8 cellular contexts compared by ENCODE assay signal in the genomic region with DNA sequence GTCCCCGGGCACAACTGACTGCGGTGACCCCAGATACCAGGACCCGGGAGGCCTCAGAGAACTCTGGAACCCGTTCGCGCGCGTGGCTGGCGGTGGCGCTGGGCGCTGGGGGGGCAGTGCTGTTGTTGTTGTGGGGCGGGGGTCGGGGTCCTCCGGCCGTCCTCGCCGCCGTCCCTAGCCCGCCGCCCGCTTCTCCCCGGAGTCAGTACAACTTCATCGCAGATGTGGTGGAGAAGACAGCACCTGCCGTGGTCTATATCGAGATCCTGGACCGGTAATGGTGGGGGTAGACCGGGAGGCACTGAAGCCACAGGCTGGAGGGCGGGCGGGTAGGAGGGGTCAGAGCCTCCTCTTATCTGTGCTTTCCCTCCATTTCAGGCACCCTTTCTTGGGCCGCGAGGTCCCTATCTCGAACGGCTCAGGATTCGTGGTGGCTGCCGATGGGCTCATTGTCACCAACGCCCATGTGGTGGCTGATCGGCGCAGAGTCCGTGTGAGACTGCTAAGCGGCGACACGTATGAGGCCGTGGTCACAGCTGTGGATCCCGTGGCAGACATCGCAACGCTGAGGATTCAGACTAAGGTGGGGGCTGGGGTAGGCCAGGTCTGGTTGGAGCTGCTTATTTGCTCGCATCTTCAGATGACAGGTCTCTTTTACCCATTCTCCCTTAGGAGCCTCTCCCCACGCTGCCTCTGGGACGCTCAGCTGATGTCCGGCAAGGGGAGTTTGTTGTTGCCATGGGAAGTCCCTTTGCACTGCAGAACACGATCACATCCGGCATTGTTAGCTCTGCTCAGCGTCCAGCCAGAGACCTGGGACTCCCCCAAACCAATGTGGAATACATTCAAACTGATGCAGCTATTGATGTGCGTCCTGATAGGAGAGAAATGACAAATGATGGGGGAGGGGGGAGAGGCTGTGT. TPM values are rescaled to one million over a fixed set of nuclear protein-coding genes. Genes with fewer than 3 reads are reported as not detected.
DNase-seq lines count a peak whose midpoint lies in the region; ATAC-seq and TF ChIP-seq lines count a peak whose summit lies in the region.

No MANE protein-coding gene starts in this region.

- no peak for TF ChIP-seq CTCF in Panc1 (IDR thresholded peaks at IDR 0.05)
- TF ChIP-seq CTCF in right atrium auricular region (IDR thresholded peaks at IDR 0.05) = no peak
- no peak for TF ChIP-seq CTCF in psoas muscle (IDR thresholded peaks at IDR 0.05)

- H3K4me3 ChIP-seq in Panc1 (ENCODE audit: low read depth in 2 of 2, low read length in 2 of 2) = peak overlapping the region; percentile 82 to 99
- peak overlapping the region; percentile 68 to 89 for H3K4me3 ChIP-seq in right atrium auricular region
- H3K4me3 ChIP-seq in psoas muscle = peak overlapping the region; percentile 85

- peak overlapping the region; percentile 79 for H3K27ac ChIP-seq in Panc1 (ENCODE audit: low read length)
- H3K27ac ChIP-seq in adipose tissue (ENCODE audit: low read depth, low read length) = peak overlapping the region; percentile 57
- peak overlapping the region; percentile 78 to 87 for H3K27ac ChIP-seq in right atrium auricular region
- peak overlapping the region; percentile 93 for H3K27ac ChIP-seq in psoas muscle

- POLR2A ChIA-PET in Panc1 (lab: Charles Lee) = interaction anchor here (0.5 to 0.6 kb wide), 3 partner anchors 9 to 95 kb away, joined by 3 to 7 read pairs (median 5); no protein-coding TSS in a partner anchor

- H3K4me1 ChIP-seq in Panc1 (ENCODE audit: control insufficient read depth, insufficient read depth, low read length) = peaks cover 6% of the 10 kb centered on the region
- H3K4me1 ChIP-seq in right atrium auricular region = peaks cover 0 to 30% of the 10 kb centered on the region in 2 donors
- peaks cover 24% of the 10 kb centered on the region for H3K4me1 ChIP-seq in psoas muscle

- WGBS in adipose tissue, 3 donors = 1 to 3% (median 3%) methylated on average over 54 of the region's 54 CpGs
- 2 to 3% (median 3%) methylated on average over 54 of the region's 54 CpGs for WGBS in psoas muscle, 3 donors

- in situ Hi-C loops in Panc1 (cut with HindIII; ENCODE audit: low pct_unique_long_range_greater_than_20kb, low sequenced_read_pairs) = no loop called here

- H3K27me3 ChIP-seq in Panc1 (ENCODE audit: control insufficient read depth, insufficient read depth, low read length) (no peaks in the 10 kb centered on the region), right atrium auricular region (no peaks in the 10 kb centered on the region), psoas muscle (ENCODE audit: insufficient read depth in 3 of 3, low read length in 2 of 3) (no peaks in the 10 kb centered on the region)

- peak; percentile 38 for DNase-seq in SIG-M5 treated with dmso at 0.1 percent for 504 hours (lab: John Stamatoyannopoulos, UW; ENCODE audit: unreplicated experiment)
- no peak for DNase-seq in SIG-M5 (lab: John Stamatoyannopoulos, UW)
- DNase-seq in Panc1 (ENCODE audit: low read depth, low spot score) = no peak
- DNase-seq in right atrium auricular region (ENCODE audit: low spot score) = no peak
- DNase-seq in psoas muscle = peak in 1 of 2 donors; percentile 70
- DNase-seq in ecto neural progenitor cell (ENCODE audit: low spot score) = no peak

- peak; percentile 27 for ATAC-seq in HG02970 (IDR thresholded peaks at IDR 0.05; ENCODE audit: low FRiP score, unreplicated experiment)
- peak; percentile 19 for ATAC-seq in Panc1
- ATAC-seq in psoas muscle = peak; percentile 4 to 29 (median 18)

- H3K9me3 ChIP-seq in Panc1 (ENCODE audit: control insufficient read depth, insufficient read depth, low read depth, low read length) (no peaks in the 10 kb centered on the region), right atrium auricular region (no peaks in the 10 kb centered on the region), psoas muscle (no peaks in the 10 kb centered on the region)

- CTCF ChIA-PET in Panc1 (lab: Charles Lee) = interaction anchor here (1.0 kb wide), 1 partner anchor 26 kb away, joined by 4 read pairs; no protein-coding TSS in a partner anchor

- BruUV-seq in Panc1 (replicated peaks; lab: Mats Ljungman, UMichigan) = no TSS peak

- intact Hi-C loops in Panc1 (cut with micrococcal nuclease; ENCODE audit: unreplicated experiment) (loop anchor here (2.0 kb wide), 1 partner anchor 48 kb away; a partner anchor contains a TSS), psoas muscle (cut with DNase I) (loop anchor here in 1 of 2 donors (2.0 to 5.0 kb wide), 2 partner anchors 76 to 1097 kb away; a partner anchor contains a TSS)

- H3K36me3 ChIP-seq in Panc1 (ENCODE audit: control insufficient read depth, insufficient read depth, low read length) = peaks cover 3% of the 10 kb centered on the region
- peaks cover 36% of the 10 kb centered on the region for H3K36me3 ChIP-seq in right atrium auricular region
- H3K36me3 ChIP-seq in psoas muscle (ENCODE audit: insufficient read depth in 1 of 2, low read depth in 1 of 2) = peaks cover 13 to 61% of the 10 kb centered on the region in 2 donors

RNA-seq across cellular contexts. Expression of a gene that starts 0.8 kb away (rescaled TPM):
- total RNA-seq in Panc1 (2021; ENCODE audit: unreplicated experiment) = 21.2 TPM
- 21.4 TPM for polyA plus RNA-seq in Panc1 (2012; ENCODE audit: insufficient read length)
- 10 to 100 TPM; 21.0 to 48.9 (median 43.7) TPM for polyA plus RNA-seq in adipose tissue
- 10 to 100 TPM; 16.0 to 27.3 TPM for total RNA-seq in right atrium auricular region
- total RNA-seq in psoas muscle = 10 to 100 TPM; 23.0 to 30.9 (median 27.2) TPM
- 10 to 100 TPM; 24.2 to 54.4 (median 41.8) TPM for polyA plus RNA-seq in psoas muscle

RNA-seq across cellular contexts. Expression of a gene that starts 1.0 kb away (rescaled TPM):
- total RNA-seq in Panc1 (2021; ENCODE audit: unreplicated experiment) (142 TPM), right atrium auricular region (10 to 100 TPM; 55.2 to 80.9 TPM), psoas muscle (10 to 100 TPM; 56.0 to 94.7 (median 84.6) TPM)
- polyA plus RNA-seq in Panc1 (2012; ENCODE audit: insufficient read length) = 145 TPM
- polyA plus RNA-seq in adipose tissue (100 to 1,000 TPM in 2 of 3 donors, 10 to 100 TPM in 1; 86.1 to 159 (median 152) TPM), psoas muscle (100 to 1,000 TPM; 123 to 205 (median 169) TPM)

RNA-seq across cellular contexts. Expression of a gene that starts 4.5 kb away (rescaled TPM):
- total RNA-seq in Panc1 (2021; ENCODE audit: unreplicated experiment) (0.41 TPM), right atrium auricular region (not detected), psoas muscle (not detected)
- 0.19 TPM for polyA plus RNA-seq in Panc1 (2012; ENCODE audit: insufficient read length)
- polyA plus RNA-seq in adipose tissue (under 1 TPM in 2 of 3 donors, not detected in 1; 0.31 to 0.51 TPM), psoas muscle (under 1 TPM; 0.19 to 0.27 (median 0.27) TPM)

RNA-seq across cellular contexts. Expression of a gene that starts 16.2 kb away (rescaled TPM):
- total RNA-seq in Panc1 (2021; ENCODE audit: unreplicated experiment) (not detected), right atrium auricular region (not detected), psoas muscle (not detected)
- polyA plus RNA-seq in Panc1 (2012; ENCODE audit: insufficient read length) = 0.17 TPM
- polyA plus RNA-seq in adipose tissue (under 1 TPM in 1 of 3 donors, not detected in 2; 0.03 TPM), psoas muscle (not detected)

RNA-seq across cellular contexts. Expression of a gene that starts 23.0 kb away (rescaled TPM):
- total RNA-seq in Panc1 (2021; ENCODE audit: unreplicated experiment) (36.8 TPM), right atrium auricular region (10 to 100 TPM; 15.2 to 19.0 TPM), psoas muscle (10 to 100 TPM; 14.3 to 32.0 (median 21.5) TPM)
- 27.7 TPM for polyA plus RNA-seq in Panc1 (2012; ENCODE audit: insufficient read length)
- polyA plus RNA-seq in adipose tissue (10 to 100 TPM; 11.1 to 22.5 (median 11.5) TPM), psoas muscle (10 to 100 TPM; 25.6 to 60.3 (median 44.9) TPM)
